30 cellular contexts compared by ENCODE assay signal in genomic region chr20:6108330-6108729, GRCh38. TPM values are rescaled to one million over a fixed set of nuclear protein-coding genes. Genes with fewer than 3 reads are reported as not detected.
"Had no signal": no experiment of that assay in that cellular context is flagged by ENCODE, and none has a peak within 500 bp of the region (broad histone marks: within the 10 kb centered on the region; RNA-seq: fewer than 3 reads in every experiment).

No MANE protein-coding gene starts in this region.

- H3K27ac ChIP-seq: ascending aorta, breast epithelium, cardiac muscle cell, colonic mucosa, esophagus squamous epithelium had no signal

- H3K27me3 ChIP-seq: ascending aorta, breast epithelium, cardiac muscle cell, colonic mucosa, esophagus squamous epithelium had no signal

- H3K4me1 ChIP-seq: ascending aorta, breast epithelium, colonic mucosa, esophagus squamous epithelium had no signal

- ATAC-seq: activated naive CD4-positive, alpha-beta T cell treated with anti-CD3 and anti-CD28 coated beads, Interleukin-2, amount 50 U/mL, for 72 hours; activated T-cell treated with anti-CD3 and anti-CD28 coated beads, Interleukin-2, amount 50 U/mL, for 72 hours; WTC11 had no signal

- H3K27me3 Mint-ChIP-seq: brain had no signal

- H3K27ac Mint-ChIP-seq: activated CD4-positive, alpha-beta memory T cell treated with anti-CD3 and anti-CD28 coated beads, Interleukin-2, amount 10 ng/mL, durations not matched to agents 7 days and 5 days; activated CD4-positive, alpha-beta T cell treated with anti-CD3 and anti-CD28 coated beads, Interleukin-2, amount 10 ng/mL, durations not matched to agents 7 days and 5 days; activated naive CD4-positive, alpha-beta T cell treated with anti-CD3 and anti-CD28 coated beads, Interleukin-2, amount 10 ng/mL, durations not matched to agents 7 days and 5 days; activated naive CD4-positive, alpha-beta T cell treated with anti-CD3 and anti-CD28 coated beads, Interleukin-2, amount 50 U/mL, for 72 hours; activated naive CD8-positive, alpha-beta T cell treated with anti-CD3 and anti-CD28 coated beads, Interleukin-2, amount 10 ng/mL, durations not matched to agents 7 days and 5 days; activated T-cell treated with anti-CD3 and anti-CD28 coated beads, Interleukin-2, amount 50 U/mL, for 24 hours; activated T-cell treated with anti-CD3 and anti-CD28 coated beads, Interleukin-2, amount 50 U/mL, for 72 hours; brain; WTC11 had no signal

- H3K36me3 ChIP-seq: ascending aorta, breast epithelium had no signal

- H3K4me3 Mint-ChIP-seq: activated CD4-positive, alpha-beta memory T cell treated with anti-CD3 and anti-CD28 coated beads, Interleukin-2, amount 10 ng/mL, durations not matched to agents 7 days and 5 days; activated CD4-positive, alpha-beta T cell treated with anti-CD3 and anti-CD28 coated beads, Interleukin-2, amount 10 ng/mL, durations not matched to agents 7 days and 5 days; activated naive CD4-positive, alpha-beta T cell treated with anti-CD3 and anti-CD28 coated beads, Interleukin-2, amount 10 ng/mL, durations not matched to agents 7 days and 5 days; activated naive CD8-positive, alpha-beta T cell treated with anti-CD3 and anti-CD28 coated beads, Interleukin-2, amount 10 ng/mL, durations not matched to agents 7 days and 5 days; activated T-cell treated with anti-CD3 and anti-CD28 coated beads, Interleukin-2, amount 50 U/mL, for 24 hours; activated T-cell treated with anti-CD3 and anti-CD28 coated beads, Interleukin-2, amount 50 U/mL, for 72 hours; brain; WTC11 had no signal

- DNase-seq: activated CD4-positive, alpha-beta memory T cell treated with anti-CD3 and anti-CD28 coated beads, Interleukin-2, amount 10 ng/mL, durations not matched to agents 7 days and 5 days; activated CD4-positive, alpha-beta T cell treated with anti-CD3 and anti-CD28 coated beads for 1 hour; activated CD4-positive, alpha-beta T cell treated with anti-CD3 and anti-CD28 coated beads for 4 hours; activated CD4-positive, alpha-beta T cell treated with anti-CD3 and anti-CD28 coated beads, Interleukin-2, amount 10 ng/mL, durations not matched to agents 7 days and 5 days; activated CD4-positive, alpha-beta T cell treated with anti-CD3 and anti-CD28 coated beads, Interleukin-2, amount 50 U/mL, for 4 hours; activated CD8-positive, alpha-beta memory T cell treated with anti-CD3 and anti-CD28 coated beads, Interleukin-2, amount 50 U/mL, for 48 hours; activated gamma-delta T cell; activated naive CD4-positive, alpha-beta T cell; activated naive CD4-positive, alpha-beta T cell treated with anti-CD3 and anti-CD28 coated beads, Interleukin-2, amount 10 ng/mL, durations not matched to agents 7 days and 5 days; activated naive CD8-positive, alpha-beta T cell treated with anti-CD3 and anti-CD28 coated beads, Interleukin-2, amount 10 ng/mL, durations not matched to agents 7 days and 5 days; activated T-cell treated with anti-CD3 and anti-CD28 coated beads for 4 hours; activated T-cell treated with anti-CD3 and anti-CD28 coated beads, Interleukin-2, amount 50 U/mL, for 24 hours; activated T-cell treated with anti-CD3 and anti-CD28 coated beads, Interleukin-2, amount 50 U/mL, for 72 hours; central memory CD4-positive, alpha-beta T cell; cerebellar nuclear complex; colonic mucosa; effector memory CD4-positive, alpha-beta T cell; esophagus squamous epithelium; head of caudate nucleus; T-helper 2 cell had no signal

- H3K9me3 ChIP-seq: ascending aorta, breast epithelium, colonic mucosa had no signal

- H3K4me1 Mint-ChIP-seq: activated CD4-positive, alpha-beta memory T cell treated with anti-CD3 and anti-CD28 coated beads, Interleukin-2, amount 10 ng/mL, durations not matched to agents 7 days and 5 days; activated CD4-positive, alpha-beta T cell treated with anti-CD3 and anti-CD28 coated beads, Interleukin-2, amount 10 ng/mL, durations not matched to agents 7 days and 5 days; activated naive CD4-positive, alpha-beta T cell treated with anti-CD3 and anti-CD28 coated beads, Interleukin-2, amount 10 ng/mL, durations not matched to agents 7 days and 5 days; activated naive CD8-positive, alpha-beta T cell treated with anti-CD3 and anti-CD28 coated beads, Interleukin-2, amount 10 ng/mL, durations not matched to agents 7 days and 5 days; WTC11 had no signal

- H3K36me3 Mint-ChIP-seq: activated naive CD4-positive, alpha-beta T cell treated with anti-CD3 and anti-CD28 coated beads, Interleukin-2, amount 10 ng/mL, durations not matched to agents 7 days and 5 days; activated naive CD8-positive, alpha-beta T cell treated with anti-CD3 and anti-CD28 coated beads, Interleukin-2, amount 10 ng/mL, durations not matched to agents 7 days and 5 days; brain had no signal

- H3K4me3 ChIP-seq: ascending aorta, breast epithelium, cardiac muscle cell, colonic mucosa, esophagus squamous epithelium had no signal

RNA-seq across cellular contexts. Expression of gene FERMT1, which starts 14.5 kb away (rescaled TPM):
- total RNA-seq: activated CD4-positive, alpha-beta memory T cell treated with anti-CD3 and anti-CD28 coated beads, Interleukin-2, amount 10 ng/mL, durations not matched to agents 7 days and 5 days; activated CD4-positive, alpha-beta T cell treated with anti-CD3 and anti-CD28 coated beads, Interleukin-2, amount 10 ng/mL, durations not matched to agents 7 days and 5 days; activated naive CD8-positive, alpha-beta T cell treated with anti-CD3 and anti-CD28 coated beads, Interleukin-2, amount 10 ng/mL, durations not matched to agents 7 days and 5 days had no signal

RNA-seq across cellular contexts. Expression of gene LRRN4, which starts 54.5 kb away (rescaled TPM):
- total RNA-seq: activated CD4-positive, alpha-beta memory T cell treated with anti-CD3 and anti-CD28 coated beads, Interleukin-2, amount 10 ng/mL, durations not matched to agents 7 days and 5 days; activated CD4-positive, alpha-beta T cell treated with anti-CD3 and anti-CD28 coated beads, Interleukin-2, amount 10 ng/mL, durations not matched to agents 7 days and 5 days; activated naive CD4-positive, alpha-beta T cell treated with anti-CD3 and anti-CD28 coated beads, Interleukin-2, amount 50 U/mL, for 72 hours; activated naive CD8-positive, alpha-beta T cell treated with anti-CD3 and anti-CD28 coated beads, Interleukin-2, amount 10 ng/mL, durations not matched to agents 7 days and 5 days; activated T-cell treated with anti-CD3 and anti-CD28 coated beads, Interleukin-2, amount 50 U/mL, for 72 hours; ascending aorta; colonic mucosa; dermis microvascular lymphatic vessel endothelial cell; fibroblast of villous mesenchyme; T-helper 1 cell treated with Interleukin-12 subunit alpha and Interleukin-12 subunit beta and Interleukin-4 antibody, amounts not matched to agents 30 ng/mL and 1 ng/mL, for 36 hours had no signal
- polyA plus RNA-seq: fibroblast of lung had no signal
